ENCODE assay signal across 11 cellular contexts in the genomic region with DNA sequence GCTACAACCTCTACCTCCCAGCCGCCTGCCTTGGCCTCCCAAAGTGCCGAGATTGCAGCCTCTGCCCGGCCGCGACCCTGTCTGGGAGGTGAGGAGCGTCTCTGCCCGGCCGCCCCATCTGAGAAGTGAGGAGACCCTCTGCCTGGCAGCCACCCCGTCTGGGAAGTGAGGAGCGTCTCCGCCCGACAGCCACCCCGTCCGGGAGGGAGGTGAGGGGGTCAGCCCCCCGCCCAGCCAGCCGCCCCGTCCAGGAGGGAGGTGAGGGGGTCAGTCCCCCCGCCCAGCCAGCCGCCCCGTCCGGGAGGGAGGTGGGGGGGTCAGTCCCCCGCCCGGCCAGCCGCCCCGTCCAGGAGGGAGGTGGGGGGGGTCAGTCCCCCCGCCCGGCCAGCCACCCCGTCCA. TPM values are rescaled to one million over a fixed set of nuclear protein-coding genes. Genes with fewer than 3 reads are reported as not detected.
"Had no signal": no experiment of that assay in that cellular context is flagged by ENCODE, and none has a peak within 500 bp of the region (broad histone marks: within the 10 kb centered on the region; RNA-seq: fewer than 3 reads in every experiment).

No MANE protein-coding gene starts in this region.

RNA-seq across cellular contexts. Expression of gene OR11H6, which starts 11.1 kb away (rescaled TPM):
- total RNA-seq: OCI-LY7, PC-3, PC-9, Peyer's patch, Right ventricle myocardium inferior, Right ventricle myocardium superior, RPMI7951, SJCRH30, SJSA1, SK-MEL-5 had no signal
- polyA plus RNA-seq: SK-N-SH had no signal

RNA-seq across cellular contexts. Expression of gene OR11H7, which starts 16.4 kb away (rescaled TPM):
- total RNA-seq: OCI-LY7, PC-3, PC-9, Peyer's patch, Right ventricle myocardium inferior, Right ventricle myocardium superior, RPMI7951, SJCRH30, SJSA1, SK-MEL-5 had no signal
- polyA plus RNA-seq: SK-N-SH had no signal

RNA-seq across cellular contexts. Expression of gene OR11G2, which starts 21.7 kb away (rescaled TPM):
- total RNA-seq: OCI-LY7, PC-3, PC-9, Peyer's patch, Right ventricle myocardium inferior, Right ventricle myocardium superior, RPMI7951, SJCRH30, SJSA1, SK-MEL-5 had no signal
- polyA plus RNA-seq: SK-N-SH had no signal

RNA-seq across cellular contexts. Expression of gene OR11H4, which starts 26.7 kb away (rescaled TPM):
- total RNA-seq: OCI-LY7, PC-3, PC-9, Peyer's patch, Right ventricle myocardium inferior, Right ventricle myocardium superior, RPMI7951, SJCRH30, SJSA1, SK-MEL-5 had no signal
- polyA plus RNA-seq: SK-N-SH had no signal
